In genomic region chr16:75129416-75130149, GRCh38 we compare ENCODE assay signal across 1 cellular context. TPM values are rescaled to one million over a fixed set of nuclear protein-coding genes. Genes with fewer than 3 reads are reported as not detected.
"Had no signal": no experiment of that assay in that cellular context is flagged by ENCODE, and none has a peak within 500 bp of the region (broad histone marks: within the 10 kb centered on the region; RNA-seq: fewer than 3 reads in every experiment).

No MANE protein-coding gene starts in this region.

RNA-seq across cellular contexts. Expression of gene LDHD, which starts 13.0 kb away (rescaled TPM):
- total RNA-seq: activated CD8-positive, alpha-beta memory T cell treated with anti-CD3 and anti-CD28 coated beads, Interleukin-2, amount 10 ng/mL, durations not matched to agents 7 days and 5 days had no signal
